Comparison of ENCODE assay signal across 1 cellular context in the genomic region with DNA sequence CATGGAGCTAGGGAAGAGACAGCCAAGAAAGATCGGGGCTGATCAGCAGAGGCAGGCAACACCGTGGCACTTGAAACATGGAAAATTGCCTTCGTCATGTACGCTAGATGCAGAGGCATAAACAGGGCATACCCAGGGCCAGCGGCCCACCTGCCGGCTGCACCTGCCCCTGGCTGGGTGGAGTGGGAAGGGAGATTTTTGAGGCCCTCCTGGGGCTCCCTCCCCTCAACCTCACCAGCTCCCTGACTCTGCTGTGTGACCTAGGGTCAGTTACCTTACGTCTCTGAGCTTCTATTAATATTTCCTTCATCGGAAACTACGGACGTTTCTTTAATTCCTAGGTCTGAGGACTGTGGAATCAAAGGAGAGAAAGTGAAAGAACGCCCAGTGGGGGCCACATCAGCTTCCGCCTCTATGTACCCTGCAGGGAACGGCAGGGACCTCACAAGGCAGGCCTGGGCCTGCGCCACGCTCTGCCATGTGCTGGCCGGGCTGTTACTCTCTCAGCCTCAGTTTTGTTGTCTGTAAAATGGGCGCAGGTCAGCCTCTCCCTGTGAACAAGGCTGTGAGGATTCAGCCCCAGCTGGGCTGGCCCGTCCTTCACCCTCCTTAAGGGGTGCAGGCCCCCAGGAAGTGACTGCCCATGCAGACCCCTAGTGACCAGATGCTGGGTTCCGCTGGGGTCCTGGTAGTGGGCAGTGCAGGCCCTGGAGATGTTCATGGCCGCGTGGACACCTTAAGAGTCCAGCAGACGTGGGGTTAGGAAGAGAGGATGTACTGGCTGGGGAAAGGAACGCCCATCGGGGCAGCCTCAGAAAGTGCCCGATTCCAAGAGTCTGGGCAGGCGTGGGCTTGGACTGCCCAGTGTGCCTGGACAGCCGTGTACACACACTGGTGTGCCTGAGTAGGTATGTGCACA.
TF ChIP-seq lines count a peak whose summit lies in the region.

No MANE protein-coding gene starts in this region.

TF ChIP-seq in H1, 55 proteins besides CTCF, POLR2A, EP300 and RAD21:
- TF ChIP-seq CREB1 (IDR thresholded peaks at IDR 0.05) = no peak
- TF ChIP-seq, protein P1, sequence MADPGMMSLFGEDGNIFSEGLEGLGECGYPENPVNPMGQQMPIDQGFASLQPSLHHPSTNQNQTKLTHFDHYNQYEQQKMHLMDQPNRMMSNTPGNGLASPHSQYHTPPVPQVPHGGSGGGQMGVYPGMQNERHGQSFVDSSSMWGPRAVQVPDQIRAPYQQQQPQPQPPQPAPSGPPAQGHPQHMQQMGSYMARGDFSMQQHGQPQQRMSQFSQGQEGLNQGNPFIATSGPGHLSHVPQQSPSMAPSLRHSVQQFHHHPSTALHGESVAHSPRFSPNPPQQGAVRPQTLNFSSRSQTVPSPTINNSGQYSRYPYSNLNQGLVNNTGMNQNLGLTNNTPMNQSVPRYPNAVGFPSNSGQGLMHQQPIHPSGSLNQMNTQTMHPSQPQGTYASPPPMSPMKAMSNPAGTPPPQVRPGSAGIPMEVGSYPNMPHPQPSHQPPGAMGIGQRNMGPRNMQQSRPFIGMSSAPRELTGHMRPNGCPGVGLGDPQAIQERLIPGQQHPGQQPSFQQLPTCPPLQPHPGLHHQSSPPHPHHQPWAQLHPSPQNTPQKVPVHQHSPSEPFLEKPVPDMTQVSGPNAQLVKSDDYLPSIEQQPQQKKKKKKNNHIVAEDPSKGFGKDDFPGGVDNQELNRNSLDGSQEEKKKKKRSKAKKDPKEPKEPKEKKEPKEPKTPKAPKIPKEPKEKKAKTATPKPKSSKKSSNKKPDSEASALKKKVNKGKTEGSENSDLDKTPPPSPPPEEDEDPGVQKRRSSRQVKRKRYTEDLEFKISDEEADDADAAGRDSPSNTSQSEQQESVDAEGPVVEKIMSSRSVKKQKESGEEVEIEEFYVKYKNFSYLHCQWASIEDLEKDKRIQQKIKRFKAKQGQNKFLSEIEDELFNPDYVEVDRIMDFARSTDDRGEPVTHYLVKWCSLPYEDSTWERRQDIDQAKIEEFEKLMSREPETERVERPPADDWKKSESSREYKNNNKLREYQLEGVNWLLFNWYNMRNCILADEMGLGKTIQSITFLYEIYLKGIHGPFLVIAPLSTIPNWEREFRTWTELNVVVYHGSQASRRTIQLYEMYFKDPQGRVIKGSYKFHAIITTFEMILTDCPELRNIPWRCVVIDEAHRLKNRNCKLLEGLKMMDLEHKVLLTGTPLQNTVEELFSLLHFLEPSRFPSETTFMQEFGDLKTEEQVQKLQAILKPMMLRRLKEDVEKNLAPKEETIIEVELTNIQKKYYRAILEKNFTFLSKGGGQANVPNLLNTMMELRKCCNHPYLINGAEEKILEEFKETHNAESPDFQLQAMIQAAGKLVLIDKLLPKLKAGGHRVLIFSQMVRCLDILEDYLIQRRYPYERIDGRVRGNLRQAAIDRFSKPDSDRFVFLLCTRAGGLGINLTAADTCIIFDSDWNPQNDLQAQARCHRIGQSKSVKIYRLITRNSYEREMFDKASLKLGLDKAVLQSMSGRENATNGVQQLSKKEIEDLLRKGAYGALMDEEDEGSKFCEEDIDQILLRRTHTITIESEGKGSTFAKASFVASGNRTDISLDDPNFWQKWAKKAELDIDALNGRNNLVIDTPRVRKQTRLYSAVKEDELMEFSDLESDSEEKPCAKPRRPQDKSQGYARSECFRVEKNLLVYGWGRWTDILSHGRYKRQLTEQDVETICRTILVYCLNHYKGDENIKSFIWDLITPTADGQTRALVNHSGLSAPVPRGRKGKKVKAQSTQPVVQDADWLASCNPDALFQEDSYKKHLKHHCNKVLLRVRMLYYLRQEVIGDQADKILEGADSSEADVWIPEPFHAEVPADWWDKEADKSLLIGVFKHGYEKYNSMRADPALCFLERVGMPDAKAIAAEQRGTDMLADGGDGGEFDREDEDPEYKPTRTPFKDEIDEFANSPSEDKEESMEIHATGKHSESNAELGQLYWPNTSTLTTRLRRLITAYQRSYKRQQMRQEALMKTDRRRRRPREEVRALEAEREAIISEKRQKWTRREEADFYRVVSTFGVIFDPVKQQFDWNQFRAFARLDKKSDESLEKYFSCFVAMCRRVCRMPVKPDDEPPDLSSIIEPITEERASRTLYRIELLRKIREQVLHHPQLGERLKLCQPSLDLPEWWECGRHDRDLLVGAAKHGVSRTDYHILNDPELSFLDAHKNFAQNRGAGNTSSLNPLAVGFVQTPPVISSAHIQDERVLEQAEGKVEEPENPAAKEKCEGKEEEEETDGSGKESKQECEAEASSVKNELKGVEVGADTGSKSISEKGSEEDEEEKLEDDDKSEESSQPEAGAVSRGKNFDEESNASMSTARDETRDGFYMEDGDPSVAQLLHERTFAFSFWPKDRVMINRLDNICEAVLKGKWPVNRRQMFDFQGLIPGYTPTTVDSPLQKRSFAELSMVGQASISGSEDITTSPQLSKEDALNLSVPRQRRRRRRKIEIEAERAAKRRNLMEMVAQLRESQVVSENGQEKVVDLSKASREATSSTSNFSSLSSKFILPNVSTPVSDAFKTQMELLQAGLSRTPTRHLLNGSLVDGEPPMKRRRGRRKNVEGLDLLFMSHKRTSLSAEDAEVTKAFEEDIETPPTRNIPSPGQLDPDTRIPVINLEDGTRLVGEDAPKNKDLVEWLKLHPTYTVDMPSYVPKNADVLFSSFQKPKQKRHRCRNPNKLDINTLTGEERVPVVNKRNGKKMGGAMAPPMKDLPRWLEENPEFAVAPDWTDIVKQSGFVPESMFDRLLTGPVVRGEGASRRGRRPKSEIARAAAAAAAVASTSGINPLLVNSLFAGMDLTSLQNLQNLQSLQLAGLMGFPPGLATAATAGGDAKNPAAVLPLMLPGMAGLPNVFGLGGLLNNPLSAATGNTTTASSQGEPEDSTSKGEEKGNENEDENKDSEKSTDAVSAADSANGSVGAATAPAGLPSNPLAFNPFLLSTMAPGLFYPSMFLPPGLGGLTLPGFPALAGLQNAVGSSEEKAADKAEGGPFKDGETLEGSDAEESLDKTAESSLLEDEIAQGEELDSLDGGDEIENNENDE (IDR thresholded peaks at IDR 0.05; ENCODE audit: insufficient replicate concordance, low read length) = no peak
- no peak for TF ChIP-seq PHF8 (conservative IDR thresholded peaks at IDR 0.05; ENCODE audit: low read depth, low read length)
- TF ChIP-seq, protein P2, sequence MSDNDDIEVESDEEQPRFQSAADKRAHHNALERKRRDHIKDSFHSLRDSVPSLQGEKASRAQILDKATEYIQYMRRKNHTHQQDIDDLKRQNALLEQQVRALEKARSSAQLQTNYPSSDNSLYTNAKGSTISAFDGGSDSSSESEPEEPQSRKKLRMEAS (IDR thresholded peaks at IDR 0.05) = no peak
- no peak for TF ChIP-seq RXRA (IDR thresholded peaks at IDR 0.05; ENCODE audit: insufficient read depth, low read depth, low read length)
- TF ChIP-seq SRF (IDR thresholded peaks at IDR 0.05; ENCODE audit: low read depth, low read length) = no peak
- TF ChIP-seq SIN3A (conservative IDR thresholded peaks at IDR 0.05 in 1 of 2, IDR thresholded peaks at IDR 0.05 in 1 of 2; ENCODE audit: low read depth in 1 of 2, low read length in 2 of 2) = no peak
- TF ChIP-seq RFX5 (IDR thresholded peaks at IDR 0.05; ENCODE audit: borderline replicate concordance, low read depth, low read length) = no peak
- TF ChIP-seq, protein P3, sequence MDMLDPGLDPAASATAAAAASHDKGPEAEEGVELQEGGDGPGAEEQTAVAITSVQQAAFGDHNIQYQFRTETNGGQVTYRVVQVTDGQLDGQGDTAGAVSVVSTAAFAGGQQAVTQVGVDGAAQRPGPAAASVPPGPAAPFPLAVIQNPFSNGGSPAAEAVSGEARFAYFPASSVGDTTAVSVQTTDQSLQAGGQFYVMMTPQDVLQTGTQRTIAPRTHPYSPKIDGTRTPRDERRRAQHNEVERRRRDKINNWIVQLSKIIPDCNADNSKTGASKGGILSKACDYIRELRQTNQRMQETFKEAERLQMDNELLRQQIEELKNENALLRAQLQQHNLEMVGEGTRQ (IDR thresholded peaks at IDR 0.05; ENCODE audit: low read length) = no peak
- TF ChIP-seq POLR2AphosphoS5 (IDR thresholded peaks at IDR 0.05; ENCODE audit: low read depth, low read length) = no peak
- no peak for TF ChIP-seq CHD1 (IDR thresholded peaks at IDR 0.05; ENCODE audit: low read depth, low read length)
- TF ChIP-seq NANOG (IDR thresholded peaks at IDR 0.05; ENCODE audit: insufficient read depth, low read depth, low read length, poor library complexity, severe bottlenecking) = no peak
- TF ChIP-seq SAP30 (IDR thresholded peaks at IDR 0.05; ENCODE audit: insufficient read depth, insufficient replicate concordance, low read length) = no peak
